In genomic region chr10:89251417-89252224, GRCh38 we compare ENCODE assay signal across 8 cellular contexts. TPM values are rescaled to one million over a fixed set of nuclear protein-coding genes. Genes with fewer than 3 reads are reported as not detected.
DNase-seq lines count a peak whose midpoint lies in the region; ATAC-seq lines count a peak whose summit lies in the region.

Gene LIPA, minus strand, starts transcription at chr10:89251775. Its CDS starts 4,127 bp downstream, at chr10:89247648.

- CTCF ChIA-PET in CD8-positive, alpha-beta memory T cell (lab: Charles Lee): interaction anchor here (0.8 to 2.0 kb wide), 12 partner anchors 21 to 317 kb away, joined by 3 to 9 read pairs (median 4); partner anchors contain the start of genes CH25H, IFIT2 and IFIT5

- peak within 1 kb of the TSS; percentile 66 for H3K27ac ChIP-seq in CD8-positive, alpha-beta memory T cell (ENCODE audit: low read depth, low read length)

- H3K27ac Mint-ChIP-seq in CD8-positive, alpha-beta memory T cell: peak within 1 kb of the TSS; percentile 39 to 90 (median 84)

- POLR2A ChIA-PET in CD8-positive, alpha-beta memory T cell (lab: Charles Lee): interaction anchor here (0.6 to 1.7 kb wide), 6 partner anchors 81 to 450 kb away, joined by 3 to 7 read pairs (median 4); partner anchors contain the start of genes IFIT1, IFIT5 and KIF20B

- H3K9me3 Mint-ChIP-seq in CD8-positive, alpha-beta memory T cell: peaks cover 0 to 5% (median 0%) of the 10 kb centered on the region in 5 donors

- peak; percentile 96 for ATAC-seq in GM19468 (IDR thresholded peaks at IDR 0.05; ENCODE audit: extremely low read depth, unreplicated experiment)

- peak within 1 kb of the TSS; percentile 83 for H3K4me3 ChIP-seq in CD8-positive, alpha-beta memory T cell (ENCODE audit: low read length)

- H3K4me1 Mint-ChIP-seq in CD8-positive, alpha-beta memory T cell: peaks cover 24 to 27% (median 26%) of the 10 kb centered on the region in 3 donors

- no peaks in the 10 kb centered on the region for H3K36me3 ChIP-seq in CD8-positive, alpha-beta memory T cell (ENCODE audit: insufficient read depth, low read length)

- no peaks in the 10 kb centered on the region for H3K9me3 ChIP-seq in CD8-positive, alpha-beta memory T cell (ENCODE audit: low read length)

- H3K36me3 Mint-ChIP-seq in CD8-positive, alpha-beta memory T cell: peaks cover 2 to 5% (median 2%) of the 10 kb centered on the region in 3 donors

- peaks cover 0 to 6% of the 10 kb centered on the region in 2 donors for H3K27me3 Mint-ChIP-seq in CD8-positive, alpha-beta memory T cell

- peak within 1 kb of the TSS; percentile 88 to 94 (median 91) for H3K4me3 Mint-ChIP-seq in CD8-positive, alpha-beta memory T cell

- H3K4me1 ChIP-seq in CD8-positive, alpha-beta memory T cell (ENCODE audit: insufficient read depth, low read length): peaks cover 16% of the 10 kb centered on the region

- DNase-seq in CD8-positive, alpha-beta memory T cell: peak; percentile 94 to 98 (median 96)
- peak; percentile 89 for DNase-seq in HS-5 (ENCODE audit: low read depth)
- DNase-seq in NK-92 treated with Interleukin-12 subunit alpha and Interleukin-12 subunit beta, amount 100 ng/mL, for 24 hours (lab: John Stamatoyannopoulos, UW): peak; percentile 96
- DNase-seq in activated CD8-positive, alpha-beta memory T cell treated with anti-CD3 and anti-CD28 coated beads for 24 hours: peak; percentile 94
- DNase-seq in effector CD8-positive, alpha-beta T cell (lab: John Stamatoyannopoulos, UW): peak; percentile 93
- DNase-seq in lung microvascular endothelial cell (ENCODE audit: low read depth in 2 of 2): peak; percentile 96 to 98
- DNase-seq in stimulated activated CD4-positive, alpha-beta T cell treated with anti-CD3 and anti-CD28 coated beads, TNF-alpha, amount 100 ng/mL, for 48 hours (ENCODE audit: low read depth in 3 of 3): peak; percentile 85 to 90 (median 89)

- no peaks in the 10 kb centered on the region for H3K27me3 ChIP-seq in CD8-positive, alpha-beta memory T cell (ENCODE audit: insufficient read depth, low read length, poor library complexity, severe bottlenecking)

RNA-seq across cellular contexts. Expression of gene LIPA, which starts in this region (rescaled TPM):
- 10 to 100 TPM; 22.9 to 23.9 TPM for total RNA-seq in CD8-positive, alpha-beta memory T cell
- 98.0 TPM for polyA plus RNA-seq in CD8-positive, alpha-beta memory T cell
- total RNA-seq in lung microvascular endothelial cell: 43.2 and 54.4 TPM in 2 replicates

Comparison
In these comparisons a context has a peak if more than half of its experiments do, and no peak if none do; other contexts are left out.
1. Peak in every context shown above with its lines: DNase-seq, ATAC-seq, H3K4me3 ChIP-seq and H3K27ac ChIP-seq.